12 cellular contexts compared by ENCODE assay signal in genomic region chr16:52573365-52574104, GRCh38. TPM values are rescaled to one million over a fixed set of nuclear protein-coding genes. Genes with fewer than 3 reads are reported as not detected.
DNase-seq lines count a peak whose midpoint lies in the region; ATAC-seq lines count a peak whose summit lies in the region.
"Had no signal": no experiment of that assay in that cellular context is flagged by ENCODE, and none has a peak within 500 bp of the region (broad histone marks: within the 10 kb centered on the region; RNA-seq: fewer than 3 reads in every experiment).

No MANE protein-coding gene starts in this region.

- POLR2A ChIA-PET in activated CD4-positive, alpha-beta T cell treated with anti-CD3 and anti-CD28 coated beads for 36 hours (lab: Charles Lee) = no interaction called here

- H3K9ac ChIP-seq in endocrine pancreas (ENCODE audit: control insufficient read depth, insufficient read depth, low read length) = no peak overlapping the region

- no peak overlapping the region for H3K4me3 Mint-ChIP-seq in activated CD4-positive, alpha-beta T cell treated with anti-CD3 and anti-CD28 coated beads for 36 hours
- H3K4me3 Mint-ChIP-seq: activated T-cell treated with anti-CD3 and anti-CD28 coated beads, Interleukin-2, amount 50 U/mL, for 72 hours had no signal

- intact Hi-C loops in activated CD4-positive, alpha-beta T cell treated with anti-CD3 and anti-CD28 coated beads for 36 hours (cut with DNase I, micrococcal nuclease) = no loop called here

- in situ Hi-C loops in ACHN (cut with HindIII; ENCODE audit: low pct_ligation_motif_present, low pct_unique_long_range_greater_than_20kb, low sequenced_read_pairs) = no loop called here

- H3K4me1 Mint-ChIP-seq in activated CD4-positive, alpha-beta T cell treated with anti-CD3 and anti-CD28 coated beads for 36 hours = no peaks in the 10 kb centered on the region

- no peak overlapping the region for H3K27ac Mint-ChIP-seq in activated CD4-positive, alpha-beta T cell treated with anti-CD3 and anti-CD28 coated beads for 36 hours
- H3K27ac Mint-ChIP-seq: activated T-cell treated with anti-CD3 and anti-CD28 coated beads, Interleukin-2, amount 50 U/mL, for 72 hours had no signal

- peak; percentile 38 for DNase-seq in ACHN
- DNase-seq in GM19238 (ENCODE audit: insufficient read length, low spot score) = peak; percentile 2
- DNase-seq in NCI-H187 (lab: John Stamatoyannopoulos, UW) = no peak
- no peak for DNase-seq in NCI-H446 (lab: John Stamatoyannopoulos, UW)
- DNase-seq in activated CD4-positive, alpha-beta T cell treated with anti-CD3 and anti-CD28 coated beads for 36 hours = no peak
- no peak for DNase-seq in activated gamma-delta T cell treated with Interleukin-2 at 50 U/mL for 16 hours
- DNase-seq: activated T-cell treated with anti-CD3 and anti-CD28 coated beads, Interleukin-2, amount 50 U/mL, for 72 hours; NCI-H1694 had no signal

- H3K4me3 ChIP-seq in endocrine pancreas (ENCODE audit: control insufficient read depth, insufficient read depth, low read length) = peak overlapping the region; percentile 4
- H3K4me3 ChIP-seq: upper lobe of left lung had no signal

- no peaks in the 10 kb centered on the region for H3K27me3 Mint-ChIP-seq in activated CD4-positive, alpha-beta T cell treated with anti-CD3 and anti-CD28 coated beads for 36 hours

- peak; percentile 58 for ATAC-seq in HG03108 (IDR thresholded peaks at IDR 0.05; ENCODE audit: unreplicated experiment)
- no peak for ATAC-seq in activated CD4-positive, alpha-beta T cell treated with anti-CD3 and anti-CD28 coated beads for 36 hours
- ATAC-seq: activated T-cell treated with anti-CD3 and anti-CD28 coated beads, Interleukin-2, amount 50 U/mL, for 72 hours; esophagus mucosa had no signal

- H3K4me1 ChIP-seq in endocrine pancreas (ENCODE audit: control insufficient read depth, insufficient read depth, low read length) = peaks cover 16% of the 10 kb centered on the region

- CTCF ChIA-PET in activated CD4-positive, alpha-beta T cell treated with anti-CD3 and anti-CD28 coated beads for 36 hours (lab: Charles Lee) = no interaction called here

- no peaks in the 10 kb centered on the region for H3K36me3 ChIP-seq in endocrine pancreas (ENCODE audit: control insufficient read depth, insufficient read depth, low read length)
- H3K36me3 ChIP-seq: upper lobe of left lung had no signal

- H3K27me3 ChIP-seq in endocrine pancreas (ENCODE audit: control insufficient read depth, insufficient read depth, low read length) = no peaks in the 10 kb centered on the region
- H3K27me3 ChIP-seq: upper lobe of left lung had no signal

- H3K9me3 Mint-ChIP-seq in activated CD4-positive, alpha-beta T cell treated with anti-CD3 and anti-CD28 coated beads for 36 hours (ENCODE audit: low read depth) = peaks cover 7% of the 10 kb centered on the region

- H3K9me3 ChIP-seq in endocrine pancreas (ENCODE audit: control insufficient read depth, low read length) = no peaks in the 10 kb centered on the region
- H3K9me3 ChIP-seq: upper lobe of left lung had no signal

- H3K36me3 Mint-ChIP-seq in activated CD4-positive, alpha-beta T cell treated with anti-CD3 and anti-CD28 coated beads for 36 hours (ENCODE audit: low read depth) = no peaks in the 10 kb centered on the region

RNA-seq across cellular contexts. Expression of gene TOX3, which starts 26.6 kb away (rescaled TPM):
- not detected for total RNA-seq in activated CD4-positive, alpha-beta T cell treated with anti-CD3 and anti-CD28 coated beads for 36 hours
- total RNA-seq: activated T-cell treated with anti-CD3 and anti-CD28 coated beads, Interleukin-2, amount 50 U/mL, for 72 hours had no signal

Comparison
In these comparisons a context has a peak if more than half of its experiments do, and no peak if none do; other contexts are left out.
1. DNase-seq: peak in ACHN (single experiment) and GM19238 (single experiment); none in NCI-H187 (0 of 2), NCI-H446 (0 of 2), activated CD4-positive, alpha-beta T cell treated with anti-CD3 and anti-CD28 coated beads for 36 hours (single experiment) and activated gamma-delta T cell treated with Interleukin-2 at 50 U/mL for 16 hours (single experiment).